ENCODE assay signal across 32 cellular contexts in the genomic region with DNA sequence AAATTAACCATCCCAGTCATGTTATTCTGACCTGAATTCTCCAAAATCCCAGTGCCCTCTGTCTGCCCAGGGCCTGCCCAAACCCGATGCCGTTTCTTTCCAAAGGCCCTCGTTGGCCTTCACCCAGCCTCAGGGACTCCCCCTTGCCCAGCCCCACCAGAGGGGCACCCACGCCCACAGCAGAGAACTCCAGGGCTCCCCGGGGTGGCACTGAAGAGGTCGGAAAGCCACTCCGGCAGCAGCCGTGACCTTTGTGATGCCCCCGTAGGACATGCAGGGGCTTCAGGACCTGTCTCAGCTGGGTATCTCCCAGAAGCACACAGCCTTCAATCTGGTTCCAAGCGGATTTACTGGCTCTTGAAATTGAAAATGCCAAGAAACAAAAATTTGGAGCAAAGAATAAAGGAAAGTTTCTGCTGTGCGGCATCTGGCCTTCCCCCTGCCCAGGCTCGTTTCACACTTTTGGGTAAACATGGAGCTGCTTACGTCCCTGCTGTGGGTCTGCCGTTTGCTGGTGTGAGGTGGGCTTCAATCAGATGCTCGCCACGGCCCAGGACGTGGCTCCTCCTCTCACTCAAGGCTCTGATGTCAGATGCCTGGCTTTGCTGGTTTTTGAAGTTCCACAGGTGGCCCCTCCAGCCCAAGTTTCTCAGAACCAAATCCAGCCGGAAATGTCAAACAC.
"Had no signal": no experiment of that assay in that cellular context is flagged by ENCODE, and none has a peak within 500 bp of the region (broad histone marks: within the 10 kb centered on the region; RNA-seq: fewer than 3 reads in every experiment).

No MANE protein-coding gene starts in this region.

- H3K36me3 Mint-ChIP-seq: immature natural killer cell; naive thymus-derived CD8-positive, alpha-beta T cell; stimulated activated effector memory CD8-positive, alpha-beta T cell treated with anti-CD3 and anti-CD28 coated beads, Interleukin-12 subunit alpha, Interleukin-12 subunit beta, amount 100 ng/mL, for 72 hours; T-cell; type B pancreatic cell had no signal

- H3K27me3 ChIP-seq: brain microvascular endothelial cell, uterus had no signal

- H3K36me3 ChIP-seq: brain microvascular endothelial cell, lower lobe of right lung, uterus had no signal

- H3K4me1 Mint-ChIP-seq: endodermal cell, neural crest cell had no signal

- H3K27ac ChIP-seq: brain microvascular endothelial cell, lower lobe of right lung, parathyroid adenoma, psoas muscle, uterus had no signal

- H3K4me3 Mint-ChIP-seq: activated CD4-positive, alpha-beta T cell treated with anti-CD3 and anti-CD28 coated beads for 36 hours; activated T-helper 1 cell treated with anti-CD3 and anti-CD28 coated beads, Interleukin-12 subunit alpha, Interleukin-12 subunit beta, Interleukin-2, Interleukin-4 antibody, amounts not matched to agents 30 ng/mL and 10 ng/mL and 1 ng/mL, durations not matched to agents 14 hours and 24 hours and 36 hours; dendritic cell treated with granulocyte-macrophage colony-stimulating factor and Interleukin-4, amounts not matched to agents 40 ng/mL and 50 ng/mL, for 4 days; endodermal cell; immature natural killer cell; naive thymus-derived CD8-positive, alpha-beta T cell; neural crest cell; stimulated activated effector memory CD8-positive, alpha-beta T cell treated with anti-CD3 and anti-CD28 coated beads, Interleukin-12 subunit alpha, Interleukin-12 subunit beta, amount 100 ng/mL, for 72 hours; stimulated activated naive CD8-positive, alpha-beta T cell treated with anti-CD3 and anti-CD28 coated beads, Interleukin-15, amount 100 ng/mL, for 72 hours; T-cell; T-helper 2 cell treated with Interferon-gamma antibody and Interleukin-4, amounts not matched to agents 5 μg/mL and 100 μg/mL, for 36 hours; type B pancreatic cell had no signal

- DNase-seq: activated CD4-positive, alpha-beta T cell treated with anti-CD3 and anti-CD28 coated beads for 36 hours; activated CD4-positive, CD25-positive, alpha-beta regulatory T cell; activated CD8-positive, alpha-beta memory T cell treated with anti-CD3 and anti-CD28 coated beads for 24 hours; activated effector memory CD4-positive, alpha-beta T cell treated with anti-CD3 and anti-CD28 coated beads, Interleukin-2, amount 50 U/mL, for 16 hours; activated naive CD4-positive, alpha-beta T cell treated with anti-CD3 and anti-CD28 coated beads, Interleukin-2, amount 50 U/mL, for 16 hours; activated T-cell treated with anti-CD3 and anti-CD28 coated beads, Interleukin-2, amount 50 U/mL, for 1 hour; amniotic stem cell; brain microvascular endothelial cell; caudate nucleus; endodermal cell; foreskin fibroblast; hypothalamus; immature natural killer cell; lower lobe of right lung; mesenchymal stem cell; naive thymus-derived CD8-positive, alpha-beta T cell; occipital lobe; psoas muscle; stimulated activated CD4-positive, alpha-beta T cell treated with anti-CD3 and anti-CD28 coated beads, Interleukin-12 subunit alpha, Interleukin-12 subunit beta, amount 100 ng/mL, for 4 hours; stimulated activated CD4-positive, alpha-beta T cell treated with anti-CD3 and anti-CD28 coated beads, Interleukin-4, amount 100 ng/mL, for 24 hours; stimulated activated naive CD8-positive, alpha-beta T cell treated with anti-CD3 and anti-CD28 coated beads, Interleukin-15, amount 100 ng/mL, for 72 hours; substantia nigra; T-cell; uterus had no signal

- H2AFZ ChIP-seq: parathyroid adenoma had no signal

- H3K27ac Mint-ChIP-seq: activated CD4-positive, alpha-beta T cell treated with anti-CD3 and anti-CD28 coated beads for 36 hours; activated T-helper 1 cell treated with anti-CD3 and anti-CD28 coated beads, Interleukin-12 subunit alpha, Interleukin-12 subunit beta, Interleukin-2, Interleukin-4 antibody, amounts not matched to agents 30 ng/mL and 10 ng/mL and 1 ng/mL, durations not matched to agents 14 hours and 24 hours and 36 hours; dendritic cell treated with granulocyte-macrophage colony-stimulating factor and Interleukin-4, amounts not matched to agents 40 ng/mL and 50 ng/mL, for 4 days; endodermal cell; immature natural killer cell; stimulated activated effector memory CD8-positive, alpha-beta T cell treated with anti-CD3 and anti-CD28 coated beads, Interleukin-12 subunit alpha, Interleukin-12 subunit beta, amount 100 ng/mL, for 72 hours; stimulated activated naive CD8-positive, alpha-beta T cell treated with anti-CD3 and anti-CD28 coated beads, Interleukin-15, amount 100 ng/mL, for 72 hours; T-cell; T-helper 2 cell treated with Interferon-gamma antibody and Interleukin-4, amounts not matched to agents 5 μg/mL and 100 μg/mL, for 36 hours; type B pancreatic cell had no signal

- H3K9me3 ChIP-seq: lower lobe of right lung, psoas muscle, uterus had no signal

- H3K9ac ChIP-seq: parathyroid adenoma had no signal

- H3K4me3 ChIP-seq: lower lobe of right lung, psoas muscle, uterus had no signal

- H3K4me1 ChIP-seq: lower lobe of right lung, parathyroid adenoma, psoas muscle, uterus had no signal

- ATAC-seq: activated CD4-positive, alpha-beta T cell treated with anti-CD3 and anti-CD28 coated beads for 36 hours; esophagus mucosa; lower lobe of right lung; naive thymus-derived CD8-positive, alpha-beta T cell; psoas muscle; stimulated activated effector memory CD8-positive, alpha-beta T cell treated with anti-CD3 and anti-CD28 coated beads, Interleukin-12 subunit alpha, Interleukin-12 subunit beta, amount 100 ng/mL, for 72 hours; stimulated activated naive CD8-positive, alpha-beta T cell treated with anti-CD3 and anti-CD28 coated beads, Interleukin-15, amount 100 ng/mL, for 72 hours; T-cell had no signal

- H3K9me3 Mint-ChIP-seq: dendritic cell treated with granulocyte-macrophage colony-stimulating factor and Interleukin-4, amounts not matched to agents 40 ng/mL and 50 ng/mL, for 4 days; endodermal cell; immature natural killer cell; naive thymus-derived CD8-positive, alpha-beta T cell; stimulated activated effector memory CD8-positive, alpha-beta T cell treated with anti-CD3 and anti-CD28 coated beads, Interleukin-12 subunit alpha, Interleukin-12 subunit beta, amount 100 ng/mL, for 72 hours; stimulated activated naive CD8-positive, alpha-beta T cell treated with anti-CD3 and anti-CD28 coated beads, Interleukin-15, amount 100 ng/mL, for 72 hours; T-cell; type B pancreatic cell had no signal

- H3K27me3 Mint-ChIP-seq: activated CD4-positive, alpha-beta T cell treated with anti-CD3 and anti-CD28 coated beads for 36 hours; dendritic cell treated with granulocyte-macrophage colony-stimulating factor and Interleukin-4, amounts not matched to agents 40 ng/mL and 50 ng/mL, for 4 days; naive thymus-derived CD8-positive, alpha-beta T cell; T-cell had no signal
